20 cellular contexts compared by ENCODE assay signal in the genomic region with DNA sequence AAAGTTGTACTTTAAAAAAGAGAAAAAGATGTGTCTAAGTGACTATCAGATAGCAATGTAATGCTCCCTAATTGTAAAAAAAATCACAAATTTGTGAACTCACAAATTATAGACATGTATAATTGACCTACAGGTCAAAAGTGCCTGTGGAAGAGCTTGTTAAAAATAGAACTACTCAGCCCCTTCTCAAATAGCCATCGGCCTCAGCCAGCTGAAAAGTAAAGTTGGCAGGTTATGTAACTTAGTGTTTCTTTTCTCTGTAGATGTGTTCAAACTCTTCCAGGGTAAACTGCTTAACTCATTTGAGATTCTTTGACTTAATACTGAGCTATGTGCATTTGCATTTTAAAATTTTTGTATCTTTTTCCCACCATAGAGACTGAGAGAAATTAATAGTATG. TPM values are rescaled to one million over a fixed set of nuclear protein-coding genes. Genes with fewer than 3 reads are reported as not detected.
DNase-seq lines count a peak whose midpoint lies in the region; ATAC-seq and TF ChIP-seq lines count a peak whose summit lies in the region.
"Had no signal": no experiment of that assay in that cellular context is flagged by ENCODE, and none has a peak within 500 bp of the region (broad histone marks: within the 10 kb centered on the region; RNA-seq: fewer than 3 reads in every experiment).

No MANE protein-coding gene starts in this region.

- no peak overlapping the region for H3K4me3 Mint-ChIP-seq in activated CD8-positive, alpha-beta T cell treated with anti-CD3 and anti-CD28 coated beads for 36 hours
- H3K4me3 Mint-ChIP-seq: CD14-positive monocyte, H9 had no signal

- H3K4me1 ChIP-seq in left ventricle myocardium inferior (peaks cover 22% of the 10 kb centered on the region), right cardiac atrium (ENCODE audit: control insufficient read depth, insufficient read depth, low read length) (no peaks in the 10 kb centered on the region), skeletal muscle tissue (ENCODE audit: control insufficient read depth in 3 of 3, insufficient read depth in 3 of 3, low read length in 3 of 3) (peaks cover 6 to 14% (median 9%) of the 10 kb centered on the region in 3 donors)
- H3K4me1 ChIP-seq: prostate gland, SJCRH30 had no signal

- CTCF ChIA-PET in activated CD8-positive, alpha-beta T cell treated with anti-CD3 and anti-CD28 coated beads for 36 hours (lab: Charles Lee), result interaction anchor here (1.0 to 2.0 kb wide), 4 partner anchors 9 to 27 kb away, joined by 3 to 10 read pairs (median 4); no protein-coding TSS in a partner anchor

- intact Hi-C loops in left ventricle myocardium inferior (cut with micrococcal nuclease), result no loop called here
- intact Hi-C loops in right cardiac atrium (cut with DNase I), result no loop called here
- intact Hi-C loops in activated CD8-positive, alpha-beta T cell treated with anti-CD3 and anti-CD28 coated beads for 36 hours (cut with micrococcal nuclease), result no loop called here
- intact Hi-C loops in left ventricle myocardium superior (cut with micrococcal nuclease), result no loop called here

- POLR2A ChIA-PET in activated CD8-positive, alpha-beta T cell treated with anti-CD3 and anti-CD28 coated beads for 36 hours (lab: Charles Lee), result interaction anchor here (0.7 to 2.1 kb wide), 4 partner anchors 9 to 33 kb away, joined by 3 to 8 read pairs (median 4); partner anchors contain the start of gene AKTIP

- WGBS in right cardiac atrium, result 50% methylated on average over 1 of the region's 1 CpG

- peaks cover 33% of the 10 kb centered on the region for H3K4me1 Mint-ChIP-seq in activated CD8-positive, alpha-beta T cell treated with anti-CD3 and anti-CD28 coated beads for 36 hours (ENCODE audit: low read depth)
- H3K4me1 Mint-ChIP-seq: CD14-positive monocyte, H9 had no signal

- peaks cover 10% of the 10 kb centered on the region for H3K9me3 Mint-ChIP-seq in activated CD8-positive, alpha-beta T cell treated with anti-CD3 and anti-CD28 coated beads for 36 hours

- DNase-seq in left ventricle myocardium inferior, result no peak
- DNase-seq in right cardiac atrium, result no peak
- no peak for DNase-seq in activated CD8-positive, alpha-beta T cell treated with anti-CD3 and anti-CD28 coated beads for 36 hours
- no peak for DNase-seq in left ventricle myocardium superior
- DNase-seq in amygdala (lab: John Stamatoyannopoulos, UW), result no peak
- no peak for DNase-seq in SKM-1 (lab: John Stamatoyannopoulos, UW; ENCODE audit: unreplicated experiment)
- DNase-seq: H9; mucosa of descending colon; NCI-H1105 treated with DMSO at 0.1 percent for 48 hours; NCI-H2029; NCI-H526 treated with DMSO at 0.1 percent for 48 hours; SJCRH30; stimulated activated naive CD4-positive, alpha-beta T cell treated with Interleukin-2 at 50 U/mL for 16 hours had no signal

- TF ChIP-seq CTCF in left ventricle myocardium inferior (IDR thresholded peaks at IDR 0.05; ENCODE audit: borderline replicate concordance), result no peak
- no peak for TF ChIP-seq CTCF in activated CD8-positive, alpha-beta T cell treated with anti-CD3 and anti-CD28 coated beads for 36 hours (IDR thresholded peaks at IDR 0.05)

- H3K27me3 ChIP-seq in left ventricle myocardium inferior (ENCODE audit: low read depth), result no peaks in the 10 kb centered on the region
- H3K27me3 ChIP-seq in right cardiac atrium (ENCODE audit: control insufficient read depth, insufficient read depth), result no peaks in the 10 kb centered on the region
- H3K27me3 ChIP-seq in skeletal muscle tissue (ENCODE audit: control insufficient read depth in 3 of 3, insufficient read depth in 3 of 3, low read length in 3 of 3), result no peaks in the 10 kb centered on the region
- H3K27me3 ChIP-seq: SJCRH30 had no signal

- H3K27me3 Mint-ChIP-seq in activated CD8-positive, alpha-beta T cell treated with anti-CD3 and anti-CD28 coated beads for 36 hours, result no peaks in the 10 kb centered on the region

- H3K36me3 ChIP-seq in left ventricle myocardium inferior (peaks cover 90% of the 10 kb centered on the region), skeletal muscle tissue (ENCODE audit: control insufficient read depth in 3 of 3, insufficient read depth in 3 of 3, low read length in 3 of 3) (peaks cover 27 to 57% (median 51%) of the 10 kb centered on the region in 3 donors)

- H3K4me3 ChIP-seq in left ventricle myocardium inferior (no peak overlapping the region), right cardiac atrium (ENCODE audit: low read length) (no peak overlapping the region), skeletal muscle tissue (ENCODE audit: low read length in 3 of 3) (peak overlapping the region in 1 of 3 donors; percentile 39)
- H3K4me3 ChIP-seq: K562, lung, mucosa of descending colon, prostate gland, SJCRH30 had no signal

- H3K9me3 ChIP-seq in left ventricle myocardium inferior (replicated peaks) (peaks cover 8% of the 10 kb centered on the region), right cardiac atrium (ENCODE audit: control insufficient read depth, low read length) (no peaks in the 10 kb centered on the region), skeletal muscle tissue (ENCODE audit: control insufficient read depth in 3 of 3, low read length in 3 of 3) (peaks cover 0 to 2% (median 0%) of the 10 kb centered on the region in 3 donors)
- H3K9me3 ChIP-seq: mucosa of descending colon, prostate gland, SJCRH30 had no signal

- no peak for ATAC-seq in right cardiac atrium
- ATAC-seq in activated CD8-positive, alpha-beta T cell treated with anti-CD3 and anti-CD28 coated beads for 36 hours, result no peak
- ATAC-seq in left ventricle myocardium superior, result peak; percentile 76
- ATAC-seq in HG02885 (IDR thresholded peaks at IDR 0.05; ENCODE audit: poor library complexity, unreplicated experiment), result no peak
- ATAC-seq: activated CD4-positive, CD25-positive, alpha-beta regulatory T cell treated with anti-CD3 and anti-CD28 coated beads, Interleukin-2, amount 50 U/mL, for 24 hours; K562; mucosa of descending colon had no signal

- H3K27ac ChIP-seq in left ventricle myocardium inferior (replicated peaks) (peak overlapping the region; percentile 67), right cardiac atrium (ENCODE audit: low read length) (no peak overlapping the region), skeletal muscle tissue (ENCODE audit: low read depth, low read length) (peak overlapping the region; percentile 61)
- H3K27ac ChIP-seq: prostate gland, SJCRH30 had no signal

- H3K36me3 Mint-ChIP-seq in activated CD8-positive, alpha-beta T cell treated with anti-CD3 and anti-CD28 coated beads for 36 hours (ENCODE audit: low read depth), result peaks cover 72% of the 10 kb centered on the region

- H3K27ac Mint-ChIP-seq in activated CD8-positive, alpha-beta T cell treated with anti-CD3 and anti-CD28 coated beads for 36 hours, result peak overlapping the region; percentile 44
- H3K27ac Mint-ChIP-seq: CD14-positive monocyte, H9 had no signal

- peak overlapping the region; percentile 35 to 71 (median 36) for H3K9ac ChIP-seq in skeletal muscle tissue (ENCODE audit: low read depth in 1 of 3, low read length in 3 of 3)

RNA-seq across cellular contexts. Expression of gene AKTIP, which starts 13.3 kb away (rescaled TPM):
- total RNA-seq in left ventricle myocardium inferior, result 95.0 TPM
- total RNA-seq in right cardiac atrium, result 10 to 100 TPM; 68.1 to 74.7 (median 70.5) TPM
- polyA plus RNA-seq in right cardiac atrium, result 49.5 TPM
- total RNA-seq in activated CD8-positive, alpha-beta T cell treated with anti-CD3 and anti-CD28 coated beads for 36 hours, result 10 to 100 TPM; 24.4 to 24.7 TPM
- total RNA-seq in left ventricle myocardium superior, result 89.9 TPM
- total RNA-seq in skeletal muscle tissue, result 38.6 TPM

RNA-seq across cellular contexts. Expression of gene RBL2, which starts 55.5 kb away (rescaled TPM):
- total RNA-seq in left ventricle myocardium inferior (36.0 TPM), right cardiac atrium (10 to 100 TPM; 43.1 to 47.4 (median 45.4) TPM), left ventricle myocardium superior (37.1 TPM), skeletal muscle tissue (60.5 TPM)
- polyA plus RNA-seq in right cardiac atrium, result 26.2 TPM
- 10 to 100 TPM; 67.2 to 73.5 TPM for total RNA-seq in activated CD8-positive, alpha-beta T cell treated with anti-CD3 and anti-CD28 coated beads for 36 hours
